1 cellular context compared by ENCODE assay signal in the genomic region with DNA sequence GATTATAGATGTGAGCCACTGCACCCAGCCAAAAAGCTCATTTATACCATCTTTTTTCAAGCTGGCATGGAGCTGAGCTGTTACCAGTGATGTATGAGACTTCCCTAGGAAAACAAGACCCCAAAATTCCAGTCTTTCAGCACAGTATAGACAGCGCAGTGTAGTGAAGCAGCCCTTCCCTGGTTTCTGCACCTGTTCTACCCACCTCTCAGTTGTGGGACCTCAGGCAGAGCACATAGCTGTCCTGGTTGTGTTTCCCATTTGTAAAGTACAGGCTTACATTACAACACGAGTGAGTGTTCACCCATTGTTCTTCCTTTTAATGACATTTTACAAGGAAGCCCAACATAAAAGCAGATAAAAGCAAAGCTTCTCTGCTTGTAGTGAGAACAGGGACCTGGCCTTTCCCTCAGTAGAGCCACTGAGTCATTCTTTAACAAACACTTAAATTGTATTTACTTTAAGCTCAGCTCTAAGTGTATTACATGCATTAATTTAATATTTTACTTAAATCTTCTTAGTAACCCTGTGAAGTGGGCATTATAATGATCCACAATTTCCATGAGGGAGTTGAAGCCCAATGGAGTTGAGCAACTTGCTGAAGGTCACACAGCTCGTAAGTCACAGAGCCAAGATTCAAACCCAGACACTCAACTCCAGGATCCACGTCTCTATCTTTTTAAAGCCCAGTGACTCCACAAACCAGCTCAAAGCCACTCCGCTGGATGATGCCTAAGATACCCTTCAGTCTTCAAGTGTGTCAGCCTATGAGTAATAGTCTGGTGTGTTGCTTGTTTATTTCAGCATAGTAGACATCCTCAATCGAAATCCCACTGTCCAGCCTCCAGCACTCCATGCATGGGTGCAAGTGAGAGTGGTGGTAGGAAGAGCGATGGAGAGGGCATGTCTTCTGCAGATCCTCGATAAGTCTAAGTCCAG.
TF ChIP-seq lines count a peak whose summit lies in the region.

No MANE protein-coding gene starts in this region.

TF ChIP-seq in A549, 52 proteins besides CTCF, POLR2A, EP300 and RAD21 (continued from another document):
- TF ChIP-seq MAZ (IDR thresholded peaks at IDR 0.05; ENCODE audit: borderline replicate concordance, low read depth, low read length) = no peak
- TF ChIP-seq PBX3 (IDR thresholded peaks at IDR 0.05) = no peak
